1 cellular context compared by ENCODE assay signal in the genomic region with DNA sequence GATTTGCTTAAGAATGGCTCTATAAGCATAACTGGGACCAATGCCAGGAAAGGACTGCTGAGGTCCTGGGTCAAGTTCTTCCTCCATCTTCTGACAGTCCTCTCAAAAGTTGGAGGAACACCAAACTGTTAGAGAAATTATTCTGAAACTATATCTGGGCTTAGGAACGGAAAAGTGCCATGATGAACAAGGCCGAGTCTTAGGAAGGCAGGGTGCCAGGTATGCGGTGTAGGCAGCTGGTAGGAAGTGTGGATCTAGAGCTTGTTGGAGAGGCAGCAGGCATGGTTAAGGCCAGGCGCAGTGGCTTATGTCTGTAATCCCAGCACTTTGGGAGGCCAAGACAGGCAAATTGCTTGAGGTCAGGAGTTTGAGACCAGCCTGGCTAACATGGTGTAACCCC.
TF ChIP-seq lines count a peak whose summit lies in the region.

No MANE protein-coding gene starts in this region.

TF ChIP-seq in SK-N-SH, 30 proteins besides CTCF, POLR2A, EP300 and RAD21 (continued from another document):
- TF ChIP-seq, protein P1, sequence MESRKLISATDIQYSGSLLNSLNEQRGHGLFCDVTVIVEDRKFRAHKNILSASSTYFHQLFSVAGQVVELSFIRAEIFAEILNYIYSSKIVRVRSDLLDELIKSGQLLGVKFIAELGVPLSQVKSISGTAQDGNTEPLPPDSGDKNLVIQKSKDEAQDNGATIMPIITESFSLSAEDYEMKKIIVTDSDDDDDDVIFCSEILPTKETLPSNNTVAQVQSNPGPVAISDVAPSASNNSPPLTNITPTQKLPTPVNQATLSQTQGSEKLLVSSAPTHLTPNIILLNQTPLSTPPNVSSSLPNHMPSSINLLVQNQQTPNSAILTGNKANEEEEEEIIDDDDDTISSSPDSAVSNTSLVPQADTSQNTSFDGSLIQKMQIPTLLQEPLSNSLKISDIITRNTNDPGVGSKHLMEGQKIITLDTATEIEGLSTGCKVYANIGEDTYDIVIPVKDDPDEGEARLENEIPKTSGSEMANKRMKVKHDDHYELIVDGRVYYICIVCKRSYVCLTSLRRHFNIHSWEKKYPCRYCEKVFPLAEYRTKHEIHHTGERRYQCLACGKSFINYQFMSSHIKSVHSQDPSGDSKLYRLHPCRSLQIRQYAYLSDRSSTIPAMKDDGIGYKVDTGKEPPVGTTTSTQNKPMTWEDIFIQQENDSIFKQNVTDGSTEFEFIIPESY (IDR thresholded peaks at IDR 0.05; ENCODE audit: borderline replicate concordance, low read depth): no peak
- no peak for TF ChIP-seq TCF12 (IDR thresholded peaks at IDR 0.05)
- no peak for TF ChIP-seq RXRA (IDR thresholded peaks at IDR 0.05; ENCODE audit: borderline replicate concordance, low read depth)
- no peak for TF ChIP-seq RCOR1 (IDR thresholded peaks at IDR 0.05; ENCODE audit: low read length)
- TF ChIP-seq SMC3 (IDR thresholded peaks at IDR 0.05; ENCODE audit: low read depth, low read length): no peak
- no peak for TF ChIP-seq PBX3 (IDR thresholded peaks at IDR 0.05)
- no peak for TF ChIP-seq FOXJ3 (CRISPR knock-in tag; IDR thresholded peaks at IDR 0.05)
- no peak for TF ChIP-seq GATA2 (CRISPR knock-in tag; IDR thresholded peaks at IDR 0.05)
- no peak for TF ChIP-seq GABPA (IDR thresholded peaks at IDR 0.05; ENCODE audit: low read depth)
- TF ChIP-seq, protein P2, sequence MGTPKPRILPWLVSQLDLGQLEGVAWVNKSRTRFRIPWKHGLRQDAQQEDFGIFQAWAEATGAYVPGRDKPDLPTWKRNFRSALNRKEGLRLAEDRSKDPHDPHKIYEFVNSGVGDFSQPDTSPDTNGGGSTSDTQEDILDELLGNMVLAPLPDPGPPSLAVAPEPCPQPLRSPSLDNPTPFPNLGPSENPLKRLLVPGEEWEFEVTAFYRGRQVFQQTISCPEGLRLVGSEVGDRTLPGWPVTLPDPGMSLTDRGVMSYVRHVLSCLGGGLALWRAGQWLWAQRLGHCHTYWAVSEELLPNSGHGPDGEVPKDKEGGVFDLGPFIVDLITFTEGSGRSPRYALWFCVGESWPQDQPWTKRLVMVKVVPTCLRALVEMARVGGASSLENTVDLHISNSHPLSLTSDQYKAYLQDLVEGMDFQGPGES (IDR thresholded peaks at IDR 0.05; ENCODE audit: low read depth, low read length): no peak
- TF ChIP-seq POLR2AphosphoS5 (IDR thresholded peaks at IDR 0.05; ENCODE audit: low read depth, low read length): no peak
- no peak for TF ChIP-seq EZH2phosphoT487 (IDR thresholded peaks at IDR 0.05; ENCODE audit: borderline replicate concordance, low read depth)
- TF ChIP-seq CHD2 (IDR thresholded peaks at IDR 0.05; ENCODE audit: low read length, partially characterized antibody): no peak
- no peak for TF ChIP-seq MXI1 (IDR thresholded peaks at IDR 0.05; ENCODE audit: low read depth, low read length)
- no peak for TF ChIP-seq SIN3A (IDR thresholded peaks at IDR 0.05; ENCODE audit: borderline replicate concordance, low read depth, low read length)
TF ChIP-seq in SK-N-SH: peak in this region for 0.
